In the genomic region with DNA sequence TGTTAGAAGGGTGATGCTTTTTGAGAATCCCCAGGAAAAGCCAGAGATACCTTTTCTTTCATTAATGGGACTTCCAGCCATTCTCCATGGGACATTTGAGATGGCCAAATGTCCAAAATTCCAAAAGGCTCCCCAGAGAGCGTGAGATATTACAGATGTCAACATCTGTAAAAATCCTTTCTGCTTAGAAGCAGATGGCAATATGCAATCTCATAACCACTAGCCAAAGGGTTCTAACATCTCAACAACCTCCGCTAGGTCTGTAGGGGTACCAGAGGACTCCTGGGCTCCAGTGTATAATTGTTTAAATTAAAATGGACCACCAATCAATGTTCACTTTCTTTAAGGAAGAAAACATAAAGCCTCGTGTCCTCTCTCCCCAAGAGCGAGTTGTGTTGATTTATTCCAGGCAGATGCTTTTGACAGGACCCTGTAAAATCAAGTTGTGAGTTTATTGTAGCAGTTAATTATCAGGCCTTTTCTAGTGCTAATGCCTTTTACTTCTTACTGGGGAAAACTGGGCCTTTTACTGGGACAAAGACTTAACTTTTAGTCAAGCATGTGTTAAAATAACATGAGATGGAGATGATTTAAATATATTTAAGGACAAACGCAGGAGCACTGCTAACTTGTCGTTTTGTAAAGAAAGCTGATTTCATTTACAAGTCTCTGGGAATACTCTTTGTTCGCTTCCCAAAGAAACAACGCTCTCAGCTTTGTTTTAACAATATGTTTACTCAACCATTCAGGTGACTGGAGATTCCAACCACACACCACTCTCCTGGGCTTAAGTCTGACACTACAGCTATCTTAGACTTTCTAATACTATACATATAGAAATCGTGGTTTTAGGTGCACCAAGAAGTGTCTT, we compare ENCODE assay signal across 1 cellular context.
TF ChIP-seq lines count a peak whose summit lies in the region.

No MANE protein-coding gene starts in this region.

TF ChIP-seq in HEK293, 187 proteins besides CTCF, POLR2A, EP300 and RAD21 (continued from another document):
- TF ChIP-seq ZBTB6 (tag by site-specific recombination; IDR thresholded peaks at IDR 0.05) = no peak
- 0 out of 2 replicates have a peak, but pooled peaks have one; percentile 1 for TF ChIP-seq TRIM28 (IDR thresholded peaks at IDR 0.05; ENCODE audit: borderline replicate concordance, low read length)
